ENCODE assay signal across 12 cellular contexts in the genomic region with DNA sequence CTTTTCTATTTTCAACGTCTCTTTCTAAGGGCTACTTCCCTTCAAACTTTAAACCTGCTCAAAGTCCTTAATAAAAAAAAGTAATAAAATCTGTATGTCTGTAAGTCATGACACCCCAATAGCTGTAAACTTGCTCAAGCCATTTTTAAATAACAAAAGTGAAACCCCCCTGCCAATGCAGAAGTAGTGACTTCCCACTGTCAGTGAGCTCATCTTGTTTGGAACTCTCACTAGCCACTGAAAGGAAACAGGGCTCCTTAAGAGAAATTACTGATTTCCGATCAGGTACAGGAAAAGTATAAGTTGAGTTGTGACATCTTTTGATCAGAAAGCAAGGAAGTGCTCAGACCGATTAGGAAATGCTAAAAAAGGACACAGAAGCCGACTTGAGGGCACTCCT. TPM values are rescaled to one million over a fixed set of nuclear protein-coding genes. Genes with fewer than 3 reads are reported as not detected.
DNase-seq lines count a peak whose midpoint lies in the region; ATAC-seq and TF ChIP-seq lines count a peak whose summit lies in the region.
"Had no signal": no experiment of that assay in that cellular context is flagged by ENCODE, and none has a peak within 500 bp of the region (broad histone marks: within the 10 kb centered on the region; RNA-seq: fewer than 3 reads in every experiment).

No MANE protein-coding gene starts in this region.

- H3K23ac ChIP-seq in H9 (ENCODE audit: insufficient read length, low read depth, low read length), result no peak overlapping the region

- H2AFZ ChIP-seq in H9 (ENCODE audit: low read length), result no peak overlapping the region

- H3K9me3 ChIP-seq in H9 (ENCODE audit: control insufficient read depth, low read depth, low read length) (no peaks in the 10 kb centered on the region), Peyer's patch (no peaks in the 10 kb centered on the region)

- H2AK5ac ChIP-seq in H9 (ENCODE audit: insufficient read length, low read length), result no peak overlapping the region

- no peaks in the 10 kb centered on the region for H3K23me2 ChIP-seq in H9 (ENCODE audit: insufficient read length, low read depth, low read length, poor library complexity, severe bottlenecking)

- no peaks in the 10 kb centered on the region for H3K79me2 ChIP-seq in H9 (ENCODE audit: insufficient read depth, low read length)

- H2BK120ac ChIP-seq in H9 (ENCODE audit: low read depth, low read length, poor library complexity, severe bottlenecking), result no peak overlapping the region

- H3K18ac ChIP-seq in H9 (ENCODE audit: insufficient read length, low read depth, low read length), result no peak overlapping the region

- no peaks in the 10 kb centered on the region for H4K20me1 ChIP-seq in H9 (ENCODE audit: control insufficient read depth, insufficient read depth, insufficient read length)

- no peak overlapping the region for H3T11ph ChIP-seq in H9 (ENCODE audit: low read length)

- intact Hi-C loops in activated CD4-positive, alpha-beta T cell treated with anti-CD3 and anti-CD28 coated beads for 36 hours (cut with DNase I, micrococcal nuclease), result no loop called here
- intact Hi-C loops in natural killer cell (cut with micrococcal nuclease), result no loop called here

- CTCF ChIA-PET in activated CD4-positive, alpha-beta T cell treated with anti-CD3 and anti-CD28 coated beads for 36 hours (lab: Charles Lee), result interaction anchor here (0.7 to 8.2 kb wide), 11 partner anchors 9 to 1326 kb away, joined by 3 to 124 read pairs (median 3); a partner anchor contains a TSS

- no peak overlapping the region for H3K4ac ChIP-seq in H9 (ENCODE audit: low read depth, low read length)

- H2BK20ac ChIP-seq in H9 (ENCODE audit: low read depth, low read length, poor library complexity, severe bottlenecking), result no peak overlapping the region

- H3K36me3 Mint-ChIP-seq in activated CD4-positive, alpha-beta T cell treated with anti-CD3 and anti-CD28 coated beads for 36 hours (ENCODE audit: low read depth), result no peaks in the 10 kb centered on the region
- H3K36me3 Mint-ChIP-seq in H9 (ENCODE audit: insufficient read depth in 1 of 3, low read depth in 3 of 3) (peaks cover 5 to 6% (median 6%) of the 10 kb centered on the region in 3 experiments; a peak in 5 of 7 replicates), natural killer cell (no peaks in the 10 kb centered on the region)

- H3K4me3 Mint-ChIP-seq in activated CD4-positive, alpha-beta T cell treated with anti-CD3 and anti-CD28 coated beads for 36 hours, result no peak overlapping the region
- H3K4me3 Mint-ChIP-seq in H9 (no peak overlapping the region), natural killer cell (peak overlapping the region; percentile 57)
- H3K4me3 Mint-ChIP-seq: nephron had no signal

- no peak overlapping the region for H2BK5ac ChIP-seq in H9 (ENCODE audit: insufficient read length, low read length)

- no peaks in the 10 kb centered on the region for H3K27me3 Mint-ChIP-seq in activated CD4-positive, alpha-beta T cell treated with anti-CD3 and anti-CD28 coated beads for 36 hours
- H3K27me3 Mint-ChIP-seq in H9 (ENCODE audit: low read depth), result no peaks in the 10 kb centered on the region
- H3K27me3 Mint-ChIP-seq in natural killer cell (ENCODE audit: low read depth in 2 of 2), result peaks cover 0 to 4% of the 10 kb centered on the region in 2 donors

- H3K9me3 Mint-ChIP-seq in activated CD4-positive, alpha-beta T cell treated with anti-CD3 and anti-CD28 coated beads for 36 hours (ENCODE audit: low read depth), result no peaks in the 10 kb centered on the region
- H3K9me3 Mint-ChIP-seq in H9, result peaks cover 0 to 3% of the 10 kb centered on the region in 2 experiments; a peak in 1 of 5 replicates
- no peaks in the 10 kb centered on the region for H3K9me3 Mint-ChIP-seq in natural killer cell
- H3K9me3 Mint-ChIP-seq: nephron had no signal

- H2BK15ac ChIP-seq in H9 (ENCODE audit: low read depth, low read length), result no peak overlapping the region

- no peak overlapping the region for H2BK12ac ChIP-seq in H9 (ENCODE audit: insufficient read length, low read depth, low read length)

- no peak overlapping the region for H3K56ac ChIP-seq in H9 (ENCODE audit: insufficient read length, low read depth, low read length)

- H3K4me2 ChIP-seq in H9 (ENCODE audit: insufficient read depth, insufficient read length, low read length), result no peak overlapping the region

- no peaks in the 10 kb centered on the region for H3K27me3 ChIP-seq in H9 (ENCODE audit: insufficient read depth, low read length)
- H3K27me3 ChIP-seq in Peyer's patch, result no peaks in the 10 kb centered on the region

- H3K14ac ChIP-seq in H9 (ENCODE audit: insufficient read depth, low read length), result no peak overlapping the region

- no peak for TF ChIP-seq CTCF in H9 (conservative IDR thresholded peaks at IDR 0.05)
- no peak for TF ChIP-seq CTCF in natural killer cell (IDR thresholded peaks at IDR 0.05)
- no peak for TF ChIP-seq CTCF in Peyer's patch (IDR thresholded peaks at IDR 0.05)

- no peak for TF ChIP-seq POLR2A in Peyer's patch (IDR thresholded peaks at IDR 0.05)

- no peak overlapping the region for H3K9ac ChIP-seq in H9 (ENCODE audit: extremely low read depth, insufficient read length, low read length)

- no peak for ATAC-seq in activated CD4-positive, alpha-beta T cell treated with anti-CD3 and anti-CD28 coated beads for 36 hours
- ATAC-seq in natural killer cell, result peak in 2 of 3 donors; percentile 34 to 45

- H4K8ac ChIP-seq in H9 (replicated peaks; ENCODE audit: insufficient read length, low read depth, low read length), result no peak overlapping the region

- DNase-seq in activated CD4-positive, alpha-beta T cell treated with anti-CD3 and anti-CD28 coated beads for 36 hours, result no peak
- no peak for DNase-seq in activated CD4-positive, alpha-beta T cell treated with anti-CD3 and anti-CD28 coated beads, Interleukin-2, amount 50 U/mL, for 4 hours
- DNase-seq in H9, result no peak
- DNase-seq in NOMO-1 treated with dmso at 0.1 percent for 144 hours (lab: John Stamatoyannopoulos, UW; ENCODE audit: unreplicated experiment), result peak; percentile 57
- DNase-seq in natural killer cell, result no peak
- no peak for DNase-seq in ecto neural progenitor cell (ENCODE audit: low spot score)
- no peak for DNase-seq in HT-29 (ENCODE audit: low spot score)
- no peak for DNase-seq in Peyer's patch
- DNase-seq: activated CD4-positive, alpha-beta T cell treated with anti-CD3 and anti-CD28 coated beads, Interleukin-2, amount 50 U/mL, for 1 hour; NCI-H1436 treated with DMSO at 0.1 percent for 48 hours had no signal

- POLR2A ChIA-PET in activated CD4-positive, alpha-beta T cell treated with anti-CD3 and anti-CD28 coated beads for 36 hours (lab: Charles Lee), result interaction anchor here (1.0 kb wide), 1 partner anchor 28 kb away, joined by 5 read pairs; a partner anchor contains a TSS

- H3K4me3 ChIP-seq in Peyer's patch, result no peak overlapping the region

- no CpG with 5 or more reads among the region's 4 CpGs for WGBS in H9 (ENCODE audit: extremely low coverage, insufficient read length, low lambda C conversion rate)

- no peaks in the 10 kb centered on the region for H3K36me3 ChIP-seq in Peyer's patch

- no peak overlapping the region for H4K5ac ChIP-seq in H9 (ENCODE audit: insufficient read length, low read depth, low read length)

- H4K91ac ChIP-seq in H9 (ENCODE audit: insufficient read length, low read depth, low read length), result no peak overlapping the region

- peaks cover 45% of the 10 kb centered on the region for H3K4me1 Mint-ChIP-seq in activated CD4-positive, alpha-beta T cell treated with anti-CD3 and anti-CD28 coated beads for 36 hours
- peaks cover 34 to 37% of the 10 kb centered on the region in 2 experiments for H3K4me1 Mint-ChIP-seq in H9
- peaks cover 39 to 46% of the 10 kb centered on the region in 2 donors for H3K4me1 Mint-ChIP-seq in natural killer cell

- H3K27ac ChIP-seq in H9 (ENCODE audit: insufficient read length, low read depth, low read length), result no peak overlapping the region
- H3K27ac ChIP-seq in Peyer's patch, result peak overlapping the region in 1 of 4 donors; percentile 39
- H3K27ac ChIP-seq: epithelial cell of prostate had no signal

- peak overlapping the region; percentile 69 for H3K27ac Mint-ChIP-seq in activated CD4-positive, alpha-beta T cell treated with anti-CD3 and anti-CD28 coated beads for 36 hours
- H3K27ac Mint-ChIP-seq in H9 (peak overlapping the region in 2 of 3 experiments; percentile 7 to 69; a peak in 4 of 7 replicates), natural killer cell (peak overlapping the region; percentile 12 to 61)
- H3K27ac Mint-ChIP-seq: nephron had no signal

- H3K79me1 ChIP-seq in H9 (ENCODE audit: insufficient read depth, low read depth, low read length, poor library complexity, severe bottlenecking), result no peaks in the 10 kb centered on the region

- H3K4me1 ChIP-seq in H9 (ENCODE audit: insufficient read depth, low read length) (peaks cover 7% of the 10 kb centered on the region; the same call in 1 of the 2 replicates), Peyer's patch (peaks cover 0 to 13% (median 4%) of the 10 kb centered on the region in 4 donors)

RNA-seq across cellular contexts. Expression of a gene that starts 27.6 kb away (rescaled TPM):
- total RNA-seq in activated CD4-positive, alpha-beta T cell treated with anti-CD3 and anti-CD28 coated beads for 36 hours, result 100 to 1,000 TPM in 1 of 2 experiments, 10 to 100 TPM in 1; 84.9 to 111 TPM
- total RNA-seq in H9 (2021) (not detected in 2 replicates), natural killer cell (1 to 10 TPM; 3.4 to 9.0 (median 8.2) TPM), Peyer's patch (10 to 100 TPM in 1 of 4 donors, 1 to 10 TPM in 3; 4.9 to 11.0 (median 7.3) TPM)
- not detected in 2 replicates for total RNA-seq in HT-29 (2014; rRNA removed; shearing (Covaris generic))

RNA-seq across cellular contexts. Expression of a gene that starts 47.7 kb away (rescaled TPM):
- total RNA-seq in activated CD4-positive, alpha-beta T cell treated with anti-CD3 and anti-CD28 coated beads for 36 hours, result under 1 TPM; 0.16 to 0.25 TPM
- total RNA-seq in H9 (2021), result not detected in 2 replicates
- total RNA-seq in natural killer cell, result under 1 TPM; 0.25 to 0.93 (median 0.31) TPM
- total RNA-seq in HT-29 (2014; rRNA removed; shearing (Covaris generic)), result not detected in 2 replicates
- 1 to 10 TPM; 1.2 to 3.6 (median 2.0) TPM for total RNA-seq in Peyer's patch

Comparison
In these comparisons a context has a peak if more than half of its experiments do, and no peak if none do; other contexts are left out.
1. RNA of a gene that starts 27.6 kb away (total RNA-seq): 84.9 to 111 TPM in activated CD4-positive, alpha-beta T cell treated with anti-CD3 and anti-CD28 coated beads for 36 hours; 4.9 to 11.0 TPM in Peyer's patch, 3.4 to 9.0 TPM in natural killer cell, not detected in H9 and not detected in HT-29; every median in the first group is over 4 times any median in the second.
2. Peak in every context shown above with its lines, with median percentiles within 50 percentile points of each other: H3K27ac Mint-ChIP-seq.